In the genomic region with DNA sequence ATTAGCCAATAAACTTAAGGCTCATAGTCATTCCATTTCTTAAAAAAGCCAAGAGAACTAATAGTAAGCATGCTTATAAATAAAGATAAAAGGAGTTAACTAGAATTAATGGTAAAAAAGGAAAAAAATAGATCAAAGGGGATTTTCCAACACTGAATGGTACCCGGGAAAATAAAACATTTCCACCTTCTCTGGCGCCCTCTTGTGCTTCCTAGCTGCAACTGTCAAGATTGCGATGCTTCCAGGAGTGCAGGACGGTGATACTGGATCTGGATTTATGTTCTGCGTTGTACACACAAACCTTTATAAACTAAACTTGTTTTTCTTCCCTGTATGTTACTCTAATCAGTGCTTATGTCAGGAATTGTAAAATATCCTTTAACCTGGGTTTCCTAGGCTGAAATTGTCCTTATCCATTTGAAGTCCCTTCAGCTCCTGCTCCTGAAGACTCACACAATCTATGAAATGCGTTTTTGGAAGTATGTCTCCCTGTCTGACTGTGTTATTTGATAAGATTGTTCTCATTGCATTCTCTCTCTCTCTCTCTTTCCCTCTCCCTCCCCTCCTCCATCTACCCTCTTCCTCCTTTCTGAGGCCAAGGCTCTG, we compare ENCODE assay signal across 1 cellular context.
TF ChIP-seq lines count a peak whose summit lies in the region.

No MANE protein-coding gene starts in this region.

TF ChIP-seq in GM23338, 12 proteins besides CTCF, POLR2A, EP300 and RAD21 (continued from another document):
- no peak for TF ChIP-seq EZH2 (IDR thresholded peaks at IDR 0.05; ENCODE audit: low read depth, unreplicated experiment)
- TF ChIP-seq JUNB (IDR thresholded peaks at IDR 0.05; ENCODE audit: unreplicated experiment) = no peak
- TF ChIP-seq NANOG (IDR thresholded peaks at IDR 0.05; ENCODE audit: borderline replicate concordance) = no peak
- TF ChIP-seq POLR2AphosphoS5 (IDR thresholded peaks at IDR 0.05; ENCODE audit: low read depth) = no peak
- no peak for TF ChIP-seq STAT1 (IDR thresholded peaks at IDR 0.05; ENCODE audit: unreplicated experiment)
- TF ChIP-seq, protein P1, sequence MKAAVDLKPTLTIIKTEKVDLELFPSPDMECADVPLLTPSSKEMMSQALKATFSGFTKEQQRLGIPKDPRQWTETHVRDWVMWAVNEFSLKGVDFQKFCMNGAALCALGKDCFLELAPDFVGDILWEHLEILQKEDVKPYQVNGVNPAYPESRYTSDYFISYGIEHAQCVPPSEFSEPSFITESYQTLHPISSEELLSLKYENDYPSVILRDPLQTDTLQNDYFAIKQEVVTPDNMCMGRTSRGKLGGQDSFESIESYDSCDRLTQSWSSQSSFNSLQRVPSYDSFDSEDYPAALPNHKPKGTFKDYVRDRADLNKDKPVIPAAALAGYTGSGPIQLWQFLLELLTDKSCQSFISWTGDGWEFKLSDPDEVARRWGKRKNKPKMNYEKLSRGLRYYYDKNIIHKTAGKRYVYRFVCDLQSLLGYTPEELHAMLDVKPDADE (IDR thresholded peaks at IDR 0.05) = no peak
- no peak for TF ChIP-seq ZNF331 (CRISPR knock-in tag; IDR thresholded peaks at IDR 0.05; ENCODE audit: low read depth)
- TF ChIP-seq EZH2phosphoT487 (IDR thresholded peaks at IDR 0.05; ENCODE audit: unreplicated experiment) = no peak
